Comparison of ENCODE assay signal across 1 cellular context in the genomic region with DNA sequence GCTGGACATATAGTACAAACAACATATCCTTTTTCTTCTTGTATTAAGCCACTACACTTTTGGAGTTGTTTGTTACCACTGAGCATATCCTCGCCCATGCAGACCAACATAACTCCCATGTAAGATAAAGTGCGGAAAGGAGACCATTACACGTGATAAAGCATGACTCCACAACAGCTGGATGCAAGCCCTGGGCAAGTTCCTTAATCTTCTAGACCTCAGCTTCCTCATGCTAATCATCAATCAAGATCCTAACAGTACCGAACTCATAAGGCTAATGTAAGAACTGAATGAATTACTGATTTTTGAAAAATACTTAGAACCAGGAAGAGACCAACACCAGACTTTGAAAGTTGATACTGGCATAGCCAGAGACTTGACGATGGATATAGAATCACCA.
A peak's percentile ranks its signal among the peaks of the same experiment; 100 is the strongest.
TF ChIP-seq lines count a peak whose summit lies in the region.

No MANE protein-coding gene starts in this region.

TF ChIP-seq in K562, 482 proteins besides CTCF, POLR2A, EP300 and RAD21 (continued from another document and continues in another):
- TF ChIP-seq, protein P1, sequence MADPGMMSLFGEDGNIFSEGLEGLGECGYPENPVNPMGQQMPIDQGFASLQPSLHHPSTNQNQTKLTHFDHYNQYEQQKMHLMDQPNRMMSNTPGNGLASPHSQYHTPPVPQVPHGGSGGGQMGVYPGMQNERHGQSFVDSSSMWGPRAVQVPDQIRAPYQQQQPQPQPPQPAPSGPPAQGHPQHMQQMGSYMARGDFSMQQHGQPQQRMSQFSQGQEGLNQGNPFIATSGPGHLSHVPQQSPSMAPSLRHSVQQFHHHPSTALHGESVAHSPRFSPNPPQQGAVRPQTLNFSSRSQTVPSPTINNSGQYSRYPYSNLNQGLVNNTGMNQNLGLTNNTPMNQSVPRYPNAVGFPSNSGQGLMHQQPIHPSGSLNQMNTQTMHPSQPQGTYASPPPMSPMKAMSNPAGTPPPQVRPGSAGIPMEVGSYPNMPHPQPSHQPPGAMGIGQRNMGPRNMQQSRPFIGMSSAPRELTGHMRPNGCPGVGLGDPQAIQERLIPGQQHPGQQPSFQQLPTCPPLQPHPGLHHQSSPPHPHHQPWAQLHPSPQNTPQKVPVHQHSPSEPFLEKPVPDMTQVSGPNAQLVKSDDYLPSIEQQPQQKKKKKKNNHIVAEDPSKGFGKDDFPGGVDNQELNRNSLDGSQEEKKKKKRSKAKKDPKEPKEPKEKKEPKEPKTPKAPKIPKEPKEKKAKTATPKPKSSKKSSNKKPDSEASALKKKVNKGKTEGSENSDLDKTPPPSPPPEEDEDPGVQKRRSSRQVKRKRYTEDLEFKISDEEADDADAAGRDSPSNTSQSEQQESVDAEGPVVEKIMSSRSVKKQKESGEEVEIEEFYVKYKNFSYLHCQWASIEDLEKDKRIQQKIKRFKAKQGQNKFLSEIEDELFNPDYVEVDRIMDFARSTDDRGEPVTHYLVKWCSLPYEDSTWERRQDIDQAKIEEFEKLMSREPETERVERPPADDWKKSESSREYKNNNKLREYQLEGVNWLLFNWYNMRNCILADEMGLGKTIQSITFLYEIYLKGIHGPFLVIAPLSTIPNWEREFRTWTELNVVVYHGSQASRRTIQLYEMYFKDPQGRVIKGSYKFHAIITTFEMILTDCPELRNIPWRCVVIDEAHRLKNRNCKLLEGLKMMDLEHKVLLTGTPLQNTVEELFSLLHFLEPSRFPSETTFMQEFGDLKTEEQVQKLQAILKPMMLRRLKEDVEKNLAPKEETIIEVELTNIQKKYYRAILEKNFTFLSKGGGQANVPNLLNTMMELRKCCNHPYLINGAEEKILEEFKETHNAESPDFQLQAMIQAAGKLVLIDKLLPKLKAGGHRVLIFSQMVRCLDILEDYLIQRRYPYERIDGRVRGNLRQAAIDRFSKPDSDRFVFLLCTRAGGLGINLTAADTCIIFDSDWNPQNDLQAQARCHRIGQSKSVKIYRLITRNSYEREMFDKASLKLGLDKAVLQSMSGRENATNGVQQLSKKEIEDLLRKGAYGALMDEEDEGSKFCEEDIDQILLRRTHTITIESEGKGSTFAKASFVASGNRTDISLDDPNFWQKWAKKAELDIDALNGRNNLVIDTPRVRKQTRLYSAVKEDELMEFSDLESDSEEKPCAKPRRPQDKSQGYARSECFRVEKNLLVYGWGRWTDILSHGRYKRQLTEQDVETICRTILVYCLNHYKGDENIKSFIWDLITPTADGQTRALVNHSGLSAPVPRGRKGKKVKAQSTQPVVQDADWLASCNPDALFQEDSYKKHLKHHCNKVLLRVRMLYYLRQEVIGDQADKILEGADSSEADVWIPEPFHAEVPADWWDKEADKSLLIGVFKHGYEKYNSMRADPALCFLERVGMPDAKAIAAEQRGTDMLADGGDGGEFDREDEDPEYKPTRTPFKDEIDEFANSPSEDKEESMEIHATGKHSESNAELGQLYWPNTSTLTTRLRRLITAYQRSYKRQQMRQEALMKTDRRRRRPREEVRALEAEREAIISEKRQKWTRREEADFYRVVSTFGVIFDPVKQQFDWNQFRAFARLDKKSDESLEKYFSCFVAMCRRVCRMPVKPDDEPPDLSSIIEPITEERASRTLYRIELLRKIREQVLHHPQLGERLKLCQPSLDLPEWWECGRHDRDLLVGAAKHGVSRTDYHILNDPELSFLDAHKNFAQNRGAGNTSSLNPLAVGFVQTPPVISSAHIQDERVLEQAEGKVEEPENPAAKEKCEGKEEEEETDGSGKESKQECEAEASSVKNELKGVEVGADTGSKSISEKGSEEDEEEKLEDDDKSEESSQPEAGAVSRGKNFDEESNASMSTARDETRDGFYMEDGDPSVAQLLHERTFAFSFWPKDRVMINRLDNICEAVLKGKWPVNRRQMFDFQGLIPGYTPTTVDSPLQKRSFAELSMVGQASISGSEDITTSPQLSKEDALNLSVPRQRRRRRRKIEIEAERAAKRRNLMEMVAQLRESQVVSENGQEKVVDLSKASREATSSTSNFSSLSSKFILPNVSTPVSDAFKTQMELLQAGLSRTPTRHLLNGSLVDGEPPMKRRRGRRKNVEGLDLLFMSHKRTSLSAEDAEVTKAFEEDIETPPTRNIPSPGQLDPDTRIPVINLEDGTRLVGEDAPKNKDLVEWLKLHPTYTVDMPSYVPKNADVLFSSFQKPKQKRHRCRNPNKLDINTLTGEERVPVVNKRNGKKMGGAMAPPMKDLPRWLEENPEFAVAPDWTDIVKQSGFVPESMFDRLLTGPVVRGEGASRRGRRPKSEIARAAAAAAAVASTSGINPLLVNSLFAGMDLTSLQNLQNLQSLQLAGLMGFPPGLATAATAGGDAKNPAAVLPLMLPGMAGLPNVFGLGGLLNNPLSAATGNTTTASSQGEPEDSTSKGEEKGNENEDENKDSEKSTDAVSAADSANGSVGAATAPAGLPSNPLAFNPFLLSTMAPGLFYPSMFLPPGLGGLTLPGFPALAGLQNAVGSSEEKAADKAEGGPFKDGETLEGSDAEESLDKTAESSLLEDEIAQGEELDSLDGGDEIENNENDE (IDR thresholded peaks at IDR 0.05; ENCODE audit: low read depth, low read length): no peak
- peak; percentile 42; the same call in 1 of the 2 replicates for TF ChIP-seq ARID1B (IDR thresholded peaks at IDR 0.05)
- TF ChIP-seq DMBX1 (CRISPR knock-in tag; IDR thresholded peaks at IDR 0.05; ENCODE audit: borderline replicate concordance): no peak
- peak; percentile 75 for TF ChIP-seq FOSL1 (tag; conservative IDR thresholded peaks at IDR 0.05)
- TF ChIP-seq NFE2L1 (tag; IDR thresholded peaks at IDR 0.05; ENCODE audit: borderline replicate concordance, low read depth): no peak
- TF ChIP-seq RBM15 (IDR thresholded peaks at IDR 0.05; ENCODE audit: insufficient read depth, low read length): no peak
- peak; percentile 70 for TF ChIP-seq CXXC5 (CRISPR knock-in tag; IDR thresholded peaks at IDR 0.05)
- TF ChIP-seq NFE2 (IDR thresholded peaks at IDR 0.05; ENCODE audit: low read depth): peak; percentile 66
- TF ChIP-seq MAFF (IDR thresholded peaks at IDR 0.05; ENCODE audit: low read length): no peak; the same call in 1 of the 2 replicates
- no peak for TF ChIP-seq NR2C1 (IDR thresholded peaks at IDR 0.05)
- 0 out of 2 replicates have a peak, but pooled peaks have one; percentile 22 for TF ChIP-seq NR2C1 (tag; IDR thresholded peaks at IDR 0.05)
- no peak for TF ChIP-seq SLC30A9 (CRISPR knock-in tag; IDR thresholded peaks at IDR 0.05)
- no peak for TF ChIP-seq OTX1 (CRISPR knock-in tag; IDR thresholded peaks at IDR 0.05)
- TF ChIP-seq MEIS2 (IDR thresholded peaks at IDR 0.05; ENCODE audit: partially characterized antibody): peak; percentile 81
- peak; percentile 74 for TF ChIP-seq ZNF766 (CRISPR knock-in tag; conservative IDR thresholded peaks at IDR 0.05)
- peak; percentile 50; the same call in 1 of the 2 replicates for TF ChIP-seq TEAD4 (IDR thresholded peaks at IDR 0.05; ENCODE audit: low read length)
- no peak for TF ChIP-seq TEAD4 (CRISPR knock-in tag; IDR thresholded peaks at IDR 0.05; ENCODE audit: borderline replicate concordance)
- no peak for TF ChIP-seq CBX1 (IDR thresholded peaks at IDR 0.05; ENCODE audit: low read depth)
- TF ChIP-seq ZNF165 (CRISPR knock-in tag; IDR thresholded peaks at IDR 0.05; ENCODE audit: borderline replicate concordance): no peak
- TF ChIP-seq ZBED1 (IDR thresholded peaks at IDR 0.05): no peak
- no peak for TF ChIP-seq SAP30 (IDR thresholded peaks at IDR 0.05; ENCODE audit: borderline replicate concordance, insufficient read depth, low read depth, low read length, poor library complexity, severe bottlenecking)
- TF ChIP-seq, protein P2, sequence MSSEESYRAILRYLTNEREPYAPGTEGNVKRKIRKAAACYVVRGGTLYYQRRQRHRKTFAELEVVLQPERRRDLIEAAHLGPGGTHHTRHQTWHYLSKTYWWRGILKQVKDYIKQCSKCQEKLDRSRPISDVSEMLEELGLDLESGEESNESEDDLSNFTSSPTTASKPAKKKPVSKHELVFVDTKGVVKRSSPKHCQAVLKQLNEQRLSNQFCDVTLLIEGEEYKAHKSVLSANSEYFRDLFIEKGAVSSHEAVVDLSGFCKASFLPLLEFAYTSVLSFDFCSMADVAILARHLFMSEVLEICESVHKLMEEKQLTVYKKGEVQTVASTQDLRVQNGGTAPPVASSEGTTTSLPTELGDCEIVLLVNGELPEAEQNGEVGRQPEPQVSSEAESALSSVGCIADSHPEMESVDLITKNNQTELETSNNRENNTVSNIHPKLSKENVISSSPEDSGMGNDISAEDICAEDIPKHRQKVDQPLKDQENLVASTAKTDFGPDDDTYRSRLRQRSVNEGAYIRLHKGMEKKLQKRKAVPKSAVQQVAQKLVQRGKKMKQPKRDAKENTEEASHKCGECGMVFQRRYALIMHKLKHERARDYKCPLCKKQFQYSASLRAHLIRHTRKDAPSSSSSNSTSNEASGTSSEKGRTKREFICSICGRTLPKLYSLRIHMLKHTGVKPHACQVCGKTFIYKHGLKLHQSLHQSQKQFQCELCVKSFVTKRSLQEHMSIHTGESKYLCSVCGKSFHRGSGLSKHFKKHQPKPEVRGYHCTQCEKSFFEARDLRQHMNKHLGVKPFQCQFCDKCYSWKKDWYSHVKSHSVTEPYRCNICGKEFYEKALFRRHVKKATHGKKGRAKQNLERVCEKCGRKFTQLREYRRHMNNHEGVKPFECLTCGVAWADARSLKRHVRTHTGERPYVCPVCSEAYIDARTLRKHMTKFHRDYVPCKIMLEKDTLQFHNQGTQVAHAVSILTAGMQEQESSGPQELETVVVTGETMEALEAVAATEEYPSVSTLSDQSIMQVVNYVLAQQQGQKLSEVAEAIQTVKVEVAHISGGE (CRISPR knock-in tag; IDR thresholded peaks at IDR 0.05): no peak
- peak; percentile 22; the same call in 1 of the 2 replicates for TF ChIP-seq TAL1 (IDR thresholded peaks at IDR 0.05)
- 0 out of 2 replicates have a peak, but pooled peaks have one; percentile 26 for TF ChIP-seq SOX6 (IDR thresholded peaks at IDR 0.05)
- no peak for TF ChIP-seq ZNF134 (CRISPR knock-in tag; conservative IDR thresholded peaks at IDR 0.05)
- peak; percentile 48; the same call in 1 of the 2 replicates for TF ChIP-seq BACH1 (tag; IDR thresholded peaks at IDR 0.05)
- 0 out of 2 replicates have a peak, but pooled peaks have one; percentile 19 for TF ChIP-seq SMAD4 (CRISPR knock-in tag; conservative IDR thresholded peaks at IDR 0.05)
- TF ChIP-seq ZNF318 (IDR thresholded peaks at IDR 0.05; ENCODE audit: borderline replicate concordance in 1 of 2, low read depth in 1 of 2): peak in 1 of 2 experiments; percentile 62; a peak in 1 of 4 replicates
- TF ChIP-seq, protein P3, sequence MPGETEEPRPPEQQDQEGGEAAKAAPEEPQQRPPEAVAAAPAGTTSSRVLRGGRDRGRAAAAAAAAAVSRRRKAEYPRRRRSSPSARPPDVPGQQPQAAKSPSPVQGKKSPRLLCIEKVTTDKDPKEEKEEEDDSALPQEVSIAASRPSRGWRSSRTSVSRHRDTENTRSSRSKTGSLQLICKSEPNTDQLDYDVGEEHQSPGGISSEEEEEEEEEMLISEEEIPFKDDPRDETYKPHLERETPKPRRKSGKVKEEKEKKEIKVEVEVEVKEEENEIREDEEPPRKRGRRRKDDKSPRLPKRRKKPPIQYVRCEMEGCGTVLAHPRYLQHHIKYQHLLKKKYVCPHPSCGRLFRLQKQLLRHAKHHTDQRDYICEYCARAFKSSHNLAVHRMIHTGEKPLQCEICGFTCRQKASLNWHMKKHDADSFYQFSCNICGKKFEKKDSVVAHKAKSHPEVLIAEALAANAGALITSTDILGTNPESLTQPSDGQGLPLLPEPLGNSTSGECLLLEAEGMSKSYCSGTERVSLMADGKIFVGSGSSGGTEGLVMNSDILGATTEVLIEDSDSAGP (CRISPR knock-in tag; IDR thresholded peaks at IDR 0.05): no peak
- 0 out of 2 replicates have a peak, but pooled peaks have one; percentile 17 for TF ChIP-seq GATA2 (CRISPR knock-in tag; IDR thresholded peaks at IDR 0.05)
